Comparison of ENCODE assay signal across 10 cellular contexts in genomic region chr1:6466023-6466422, GRCh38. TPM values are rescaled to one million over a fixed set of nuclear protein-coding genes. Genes with fewer than 3 reads are reported as not detected.
DNase-seq lines count a peak whose midpoint lies in the region; ATAC-seq, FAIRE-seq and TF ChIP-seq lines count a peak whose summit lies in the region.
"Had no signal": no experiment of that assay in that cellular context is flagged by ENCODE, and none has a peak within 500 bp of the region (broad histone marks: within the 10 kb centered on the region; RNA-seq: fewer than 3 reads in every experiment).

Gene TNFRSF25, minus strand, starts transcription at chr1:6466173. Its CDS starts 66 bp downstream, at chr1:6466107.

- H3K27me3 Mint-ChIP-seq in activated CD4-positive, alpha-beta T cell treated with anti-CD3 and anti-CD28 coated beads, Interleukin-2, amount 10 ng/mL, durations not matched to agents 24 days and 14 days, result no peaks in the 10 kb centered on the region
- H3K27me3 Mint-ChIP-seq in dendritic cell treated with granulocyte-macrophage colony-stimulating factor and Interleukin-4, amounts not matched to agents 40 ng/mL and 50 ng/mL, for 4 days, result peaks cover 54% of the 10 kb centered on the region

- H3K27ac ChIP-seq in parathyroid adenoma, result peak within 1 kb of the TSS; percentile 53

- TF ChIP-seq CTCF in parathyroid adenoma (IDR thresholded peaks at IDR 0.05), result no peak

- no peaks in the 10 kb centered on the region for H3K9me3 ChIP-seq in parathyroid adenoma (ENCODE audit: control insufficient read depth, low read length)

- H3K27me3 ChIP-seq in parathyroid adenoma (ENCODE audit: control insufficient read depth, insufficient read depth, low read length), result no peaks in the 10 kb centered on the region

- H3K9me3 Mint-ChIP-seq in activated CD4-positive, alpha-beta T cell treated with anti-CD3 and anti-CD28 coated beads, Interleukin-2, amount 10 ng/mL, durations not matched to agents 24 days and 14 days, result no peaks in the 10 kb centered on the region
- no peaks in the 10 kb centered on the region for H3K9me3 Mint-ChIP-seq in dendritic cell treated with granulocyte-macrophage colony-stimulating factor and Interleukin-4, amounts not matched to agents 40 ng/mL and 50 ng/mL, for 4 days
- H3K9me3 Mint-ChIP-seq: nephron had no signal

- peaks cover 9% of the 10 kb centered on the region for H3K4me1 ChIP-seq in parathyroid adenoma

- no peaks in the 10 kb centered on the region for H3K79me2 ChIP-seq in parathyroid adenoma

- H2AFZ ChIP-seq in parathyroid adenoma, result no peak within 1 kb of the TSS

- peak within 1 kb of the TSS; percentile 98 for H3K4me3 Mint-ChIP-seq in activated CD4-positive, alpha-beta T cell treated with anti-CD3 and anti-CD28 coated beads, Interleukin-2, amount 10 ng/mL, durations not matched to agents 24 days and 14 days
- peak within 1 kb of the TSS; percentile 25 for H3K4me3 Mint-ChIP-seq in dendritic cell treated with granulocyte-macrophage colony-stimulating factor and Interleukin-4, amounts not matched to agents 40 ng/mL and 50 ng/mL, for 4 days
- H3K4me3 Mint-ChIP-seq: nephron had no signal

- no peak within 1 kb of the TSS for H3K9ac ChIP-seq in parathyroid adenoma

- intact Hi-C loops in activated CD4-positive, alpha-beta T cell treated with anti-CD3 and anti-CD28 coated beads, Interleukin-2, amount 10 ng/mL, durations not matched to agents 24 days and 14 days (cut with micrococcal nuclease), result no loop called here
- intact Hi-C loops in dendritic cell treated with granulocyte-macrophage colony-stimulating factor and Interleukin-4, amounts not matched to agents 40 ng/mL and 50 ng/mL, for 4 days (cut with micrococcal nuclease), result no loop called here

- H3K36me3 ChIP-seq in parathyroid adenoma (ENCODE audit: control insufficient read depth, insufficient read depth, low read length), result no peaks in the 10 kb centered on the region

- no peak for TF ChIP-seq POLR2A in GM12891 (IDR thresholded peaks at IDR 0.05; ENCODE audit: low read depth, low read length)

- ATAC-seq in HG03457 (IDR thresholded peaks at IDR 0.05; ENCODE audit: unreplicated experiment) (no peak), GM21367 (IDR thresholded peaks at IDR 0.05; ENCODE audit: unreplicated experiment) (no peak)

- peak within 1 kb of the TSS; percentile 85 for H3K27ac Mint-ChIP-seq in activated CD4-positive, alpha-beta T cell treated with anti-CD3 and anti-CD28 coated beads, Interleukin-2, amount 10 ng/mL, durations not matched to agents 24 days and 14 days
- no peak within 1 kb of the TSS for H3K27ac Mint-ChIP-seq in dendritic cell treated with granulocyte-macrophage colony-stimulating factor and Interleukin-4, amounts not matched to agents 40 ng/mL and 50 ng/mL, for 4 days
- H3K27ac Mint-ChIP-seq: nephron had no signal

- no peak within 1 kb of the TSS for H3K4me2 ChIP-seq in parathyroid adenoma (ENCODE audit: low read length)

- H3K4me1 Mint-ChIP-seq in activated CD4-positive, alpha-beta T cell treated with anti-CD3 and anti-CD28 coated beads, Interleukin-2, amount 10 ng/mL, durations not matched to agents 24 days and 14 days, result peaks cover 28% of the 10 kb centered on the region
- no peaks in the 10 kb centered on the region for H3K4me1 Mint-ChIP-seq in dendritic cell treated with granulocyte-macrophage colony-stimulating factor and Interleukin-4, amounts not matched to agents 40 ng/mL and 50 ng/mL, for 4 days (ENCODE audit: low read depth)
- H3K4me1 Mint-ChIP-seq: nephron had no signal

- peaks cover 31% of the 10 kb centered on the region for H3K36me3 Mint-ChIP-seq in activated CD4-positive, alpha-beta T cell treated with anti-CD3 and anti-CD28 coated beads, Interleukin-2, amount 10 ng/mL, durations not matched to agents 24 days and 14 days (ENCODE audit: low read depth)
- peaks cover 5% of the 10 kb centered on the region for H3K36me3 Mint-ChIP-seq in dendritic cell treated with granulocyte-macrophage colony-stimulating factor and Interleukin-4, amounts not matched to agents 40 ng/mL and 50 ng/mL, for 4 days (ENCODE audit: low read depth)

- H3K4me3 ChIP-seq in parathyroid adenoma (ENCODE audit: low read depth, low read length), result no peak within 1 kb of the TSS

- DNase-seq in COLO668 (lab: John Stamatoyannopoulos, UW; ENCODE audit: unreplicated experiment), result peak; percentile 76
- DNase-seq in activated CD4-positive, alpha-beta T cell treated with anti-CD3 and anti-CD28 coated beads, Interleukin-2, amount 10 ng/mL, durations not matched to agents 24 days and 14 days, result peak; percentile 92
- DNase-seq in GM12891 (ENCODE audit: insufficient read length, low spot score), result no peak
- no peak for DNase-seq in NCI-H2196 treated with DMSO at 0.1 percent for 48 hours (lab: John Stamatoyannopoulos, UW; ENCODE audit: unreplicated experiment)

- no peak for FAIRE-seq in GM12891 (lab: Jason Lieb, UNC)
- FAIRE-seq: D721Med had no signal

TF ChIP-seq in GM12891, 5 proteins besides CTCF, POLR2A, EP300 and RAD21:
- no peak for TF ChIP-seq POLR2AphosphoS5 (IDR thresholded peaks at IDR 0.05; ENCODE audit: low read depth, low read length)

RNA-seq across cellular contexts. Expression of gene TNFRSF25, which starts in this region (rescaled TPM):
- total RNA-seq in activated CD4-positive, alpha-beta T cell treated with anti-CD3 and anti-CD28 coated beads, Interleukin-2, amount 10 ng/mL, durations not matched to agents 24 days and 14 days, result 139 and 146 TPM in 2 replicates
- 0.46 TPM for polyA plus RNA-seq in GM12891 (2012; ENCODE audit: low read depth, missing spikeins)

Comparison
In these comparisons a context has a peak if more than half of its experiments do, and no peak if none do; other contexts are left out.
1. DNase-seq: peak in COLO668 (single experiment) and activated CD4-positive, alpha-beta T cell treated with anti-CD3 and anti-CD28 coated beads, Interleukin-2, amount 10 ng/mL, durations not matched to agents 24 days and 14 days (single experiment); none in GM12891 (single experiment) and NCI-H2196 treated with DMSO at 0.1 percent for 48 hours (single experiment).